In the genomic region with DNA sequence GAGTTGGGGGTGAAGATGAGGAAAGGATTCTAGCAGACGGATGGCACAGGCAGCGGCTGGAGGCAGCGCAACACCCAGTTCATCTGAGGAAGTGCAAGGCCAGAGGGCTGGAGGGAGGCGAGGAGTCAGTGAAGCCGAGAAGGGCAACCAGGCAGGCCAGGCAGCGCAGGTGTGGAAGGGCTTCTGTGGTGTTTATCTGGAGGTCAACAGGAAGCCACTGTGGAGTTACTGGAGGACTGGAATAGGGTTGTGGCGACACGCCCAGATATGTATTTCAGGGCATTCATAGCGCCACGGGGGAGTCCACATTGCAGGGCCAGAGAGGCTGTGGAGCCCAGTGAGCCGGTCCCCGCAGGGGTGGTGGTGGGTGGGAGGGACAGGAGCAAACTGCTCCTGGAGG, we compare ENCODE assay signal across 17 cellular contexts.
DNase-seq lines count a peak whose midpoint lies in the region; ATAC-seq and TF ChIP-seq lines count a peak whose summit lies in the region.
"Had no signal": no experiment of that assay in that cellular context is flagged by ENCODE, and none has a peak within 500 bp of the region (broad histone marks: within the 10 kb centered on the region; RNA-seq: fewer than 3 reads in every experiment).

No MANE protein-coding gene starts in this region.

- H4K20me1 ChIP-seq in GM23338 (replicated peaks; ENCODE audit: insufficient read depth) (no peaks in the 10 kb centered on the region), osteoblast (ENCODE audit: insufficient read depth, low read length) (no peaks in the 10 kb centered on the region)

- H3K79me2 ChIP-seq in GM23338 (replicated peaks; ENCODE audit: insufficient read depth) = no peaks in the 10 kb centered on the region
- no peaks in the 10 kb centered on the region for H3K79me2 ChIP-seq in osteoblast (ENCODE audit: insufficient read depth, low read length)

- H3K4me1 Mint-ChIP-seq in GM23338 = peaks cover 45% of the 10 kb centered on the region
- H3K4me1 Mint-ChIP-seq: CD4-positive, alpha-beta memory T cell had no signal

- H3K36me3 Mint-ChIP-seq in GM23338 (ENCODE audit: low read depth) = no peaks in the 10 kb centered on the region
- H3K36me3 Mint-ChIP-seq: CD4-positive, alpha-beta memory T cell had no signal

- H3K27ac ChIP-seq in GM23338 (ENCODE audit: low read depth) (no peak overlapping the region), right atrium auricular region (peak overlapping the region; percentile 26 to 57), osteoblast (ENCODE audit: low read depth, low read length) (no peak overlapping the region)
- H3K27ac ChIP-seq: A549, GM23248 had no signal

- no peaks in the 10 kb centered on the region for H3F3A ChIP-seq in GM23338 (replicated peaks; ENCODE audit: low read depth)

- H3K27me3 Mint-ChIP-seq in GM23338 (ENCODE audit: insufficient read depth, low read depth, poor library complexity) = peaks cover 8% of the 10 kb centered on the region

- ATAC-seq in GM23338 = peak; percentile 9; the same call in 1 of the 3 replicates
- no peak for ATAC-seq in esophagus mucosa
- ATAC-seq: A549 had no signal

- no peak; a peak in 1 of 4 replicates for TF ChIP-seq CTCF in GM23338 (conservative IDR thresholded peaks at IDR 0.05; ENCODE audit: low read depth in 2 of 2)
- no peak for TF ChIP-seq CTCF in choroid plexus epithelial cell (conservative IDR thresholded peaks at IDR 0.05; ENCODE audit: low read depth, low read length)
- no peak for TF ChIP-seq CTCF in right atrium auricular region (IDR thresholded peaks at IDR 0.05)
- no peak for TF ChIP-seq CTCF in osteoblast (IDR thresholded peaks at IDR 0.05; ENCODE audit: extremely low read depth, low read depth, low read length)

- H3K27me3 ChIP-seq in GM23338 (ENCODE audit: insufficient read depth) (no peaks in the 10 kb centered on the region), right atrium auricular region (no peaks in the 10 kb centered on the region), osteoblast (ENCODE audit: insufficient read depth, low read length) (peaks cover 22% of the 10 kb centered on the region)

- peaks cover 8% of the 10 kb centered on the region; the same call in 1 of the 2 replicates for H3K9me2 ChIP-seq in GM23338 (ENCODE audit: insufficient read depth)

- no peaks in the 10 kb centered on the region for H3K9me3 Mint-ChIP-seq in GM23338
- H3K9me3 Mint-ChIP-seq: CD4-positive, alpha-beta memory T cell had no signal

- H3K4me3 ChIP-seq in GM23338 (no peak overlapping the region), choroid plexus epithelial cell (ENCODE audit: low read depth, low read length) (no peak overlapping the region), right atrium auricular region (no peak overlapping the region), osteoblast (ENCODE audit: insufficient read depth, low read length) (no peak overlapping the region)
- H3K4me3 ChIP-seq: A549, GM23248 had no signal

- H3K36me3 ChIP-seq in GM23338 (ENCODE audit: insufficient read depth) = no peaks in the 10 kb centered on the region
- no peaks in the 10 kb centered on the region for H3K36me3 ChIP-seq in right atrium auricular region
- no peaks in the 10 kb centered on the region for H3K36me3 ChIP-seq in osteoblast (ENCODE audit: insufficient read depth, low read length)

- H3K9me3 ChIP-seq in right atrium auricular region (no peaks in the 10 kb centered on the region), osteoblast (ENCODE audit: low read depth, low read length) (no peaks in the 10 kb centered on the region)
- H3K9me3 ChIP-seq: A549 had no signal

- H2AFZ ChIP-seq in GM23338 (no peak overlapping the region), osteoblast (ENCODE audit: low read length) (peak overlapping the region; percentile 56)
- H2AFZ ChIP-seq: GM23248 had no signal

- no peak overlapping the region for H3K4me3 Mint-ChIP-seq in GM23338
- H3K4me3 Mint-ChIP-seq: CD4-positive, alpha-beta memory T cell had no signal

- no peak overlapping the region for H3K4me2 ChIP-seq in GM23338
- H3K4me2 ChIP-seq in osteoblast (ENCODE audit: insufficient read depth, low read length) = no peak overlapping the region
- H3K4me2 ChIP-seq: A549 had no signal

- H3K4me1 ChIP-seq in GM23338 (ENCODE audit: insufficient read depth) = peaks cover 23% of the 10 kb centered on the region
- H3K4me1 ChIP-seq in right atrium auricular region = peaks cover 0 to 14% of the 10 kb centered on the region in 2 donors
- H3K4me1 ChIP-seq in osteoblast (ENCODE audit: insufficient read depth, low read length) = no peaks in the 10 kb centered on the region
- H3K4me1 ChIP-seq: A549 had no signal

- H3K27ac Mint-ChIP-seq in GM23338 = no peak overlapping the region
- H3K27ac Mint-ChIP-seq: CD4-positive, alpha-beta memory T cell had no signal

- DNase-seq in GM23338 (ENCODE audit: low spot score) (no peak), choroid plexus epithelial cell (ENCODE audit: low read depth) (peak; percentile 13), right atrium auricular region (ENCODE audit: low spot score) (no peak), osteoblast (ENCODE audit: insufficient read length, low spot score, missing footprints) (no peak), CD1c-positive myeloid dendritic cell (ENCODE audit: extremely low spot score) (no peak), NCI-H345 (lab: John Stamatoyannopoulos, UW) (no peak)
- DNase-seq in stimulated activated CD4-positive, alpha-beta T cell treated with anti-CD3 and anti-CD28 coated beads, Interleukin-4, amount 100 ng/mL, for 24 hours = no peak
- DNase-seq: CD4-positive, alpha-beta memory T cell; DND-41; GDM1; GM23248; MV-4-11; NCI-H1417 treated with DMSO at 0.1 percent for 48 hours; NCI-H2081; NCI-H526 treated with DMSO at 0.1 percent for 48 hours had no signal

TF ChIP-seq in GM23338, 12 proteins besides CTCF, POLR2A, EP300 and RAD21 (continues in another document):
- TF ChIP-seq, protein P1, sequence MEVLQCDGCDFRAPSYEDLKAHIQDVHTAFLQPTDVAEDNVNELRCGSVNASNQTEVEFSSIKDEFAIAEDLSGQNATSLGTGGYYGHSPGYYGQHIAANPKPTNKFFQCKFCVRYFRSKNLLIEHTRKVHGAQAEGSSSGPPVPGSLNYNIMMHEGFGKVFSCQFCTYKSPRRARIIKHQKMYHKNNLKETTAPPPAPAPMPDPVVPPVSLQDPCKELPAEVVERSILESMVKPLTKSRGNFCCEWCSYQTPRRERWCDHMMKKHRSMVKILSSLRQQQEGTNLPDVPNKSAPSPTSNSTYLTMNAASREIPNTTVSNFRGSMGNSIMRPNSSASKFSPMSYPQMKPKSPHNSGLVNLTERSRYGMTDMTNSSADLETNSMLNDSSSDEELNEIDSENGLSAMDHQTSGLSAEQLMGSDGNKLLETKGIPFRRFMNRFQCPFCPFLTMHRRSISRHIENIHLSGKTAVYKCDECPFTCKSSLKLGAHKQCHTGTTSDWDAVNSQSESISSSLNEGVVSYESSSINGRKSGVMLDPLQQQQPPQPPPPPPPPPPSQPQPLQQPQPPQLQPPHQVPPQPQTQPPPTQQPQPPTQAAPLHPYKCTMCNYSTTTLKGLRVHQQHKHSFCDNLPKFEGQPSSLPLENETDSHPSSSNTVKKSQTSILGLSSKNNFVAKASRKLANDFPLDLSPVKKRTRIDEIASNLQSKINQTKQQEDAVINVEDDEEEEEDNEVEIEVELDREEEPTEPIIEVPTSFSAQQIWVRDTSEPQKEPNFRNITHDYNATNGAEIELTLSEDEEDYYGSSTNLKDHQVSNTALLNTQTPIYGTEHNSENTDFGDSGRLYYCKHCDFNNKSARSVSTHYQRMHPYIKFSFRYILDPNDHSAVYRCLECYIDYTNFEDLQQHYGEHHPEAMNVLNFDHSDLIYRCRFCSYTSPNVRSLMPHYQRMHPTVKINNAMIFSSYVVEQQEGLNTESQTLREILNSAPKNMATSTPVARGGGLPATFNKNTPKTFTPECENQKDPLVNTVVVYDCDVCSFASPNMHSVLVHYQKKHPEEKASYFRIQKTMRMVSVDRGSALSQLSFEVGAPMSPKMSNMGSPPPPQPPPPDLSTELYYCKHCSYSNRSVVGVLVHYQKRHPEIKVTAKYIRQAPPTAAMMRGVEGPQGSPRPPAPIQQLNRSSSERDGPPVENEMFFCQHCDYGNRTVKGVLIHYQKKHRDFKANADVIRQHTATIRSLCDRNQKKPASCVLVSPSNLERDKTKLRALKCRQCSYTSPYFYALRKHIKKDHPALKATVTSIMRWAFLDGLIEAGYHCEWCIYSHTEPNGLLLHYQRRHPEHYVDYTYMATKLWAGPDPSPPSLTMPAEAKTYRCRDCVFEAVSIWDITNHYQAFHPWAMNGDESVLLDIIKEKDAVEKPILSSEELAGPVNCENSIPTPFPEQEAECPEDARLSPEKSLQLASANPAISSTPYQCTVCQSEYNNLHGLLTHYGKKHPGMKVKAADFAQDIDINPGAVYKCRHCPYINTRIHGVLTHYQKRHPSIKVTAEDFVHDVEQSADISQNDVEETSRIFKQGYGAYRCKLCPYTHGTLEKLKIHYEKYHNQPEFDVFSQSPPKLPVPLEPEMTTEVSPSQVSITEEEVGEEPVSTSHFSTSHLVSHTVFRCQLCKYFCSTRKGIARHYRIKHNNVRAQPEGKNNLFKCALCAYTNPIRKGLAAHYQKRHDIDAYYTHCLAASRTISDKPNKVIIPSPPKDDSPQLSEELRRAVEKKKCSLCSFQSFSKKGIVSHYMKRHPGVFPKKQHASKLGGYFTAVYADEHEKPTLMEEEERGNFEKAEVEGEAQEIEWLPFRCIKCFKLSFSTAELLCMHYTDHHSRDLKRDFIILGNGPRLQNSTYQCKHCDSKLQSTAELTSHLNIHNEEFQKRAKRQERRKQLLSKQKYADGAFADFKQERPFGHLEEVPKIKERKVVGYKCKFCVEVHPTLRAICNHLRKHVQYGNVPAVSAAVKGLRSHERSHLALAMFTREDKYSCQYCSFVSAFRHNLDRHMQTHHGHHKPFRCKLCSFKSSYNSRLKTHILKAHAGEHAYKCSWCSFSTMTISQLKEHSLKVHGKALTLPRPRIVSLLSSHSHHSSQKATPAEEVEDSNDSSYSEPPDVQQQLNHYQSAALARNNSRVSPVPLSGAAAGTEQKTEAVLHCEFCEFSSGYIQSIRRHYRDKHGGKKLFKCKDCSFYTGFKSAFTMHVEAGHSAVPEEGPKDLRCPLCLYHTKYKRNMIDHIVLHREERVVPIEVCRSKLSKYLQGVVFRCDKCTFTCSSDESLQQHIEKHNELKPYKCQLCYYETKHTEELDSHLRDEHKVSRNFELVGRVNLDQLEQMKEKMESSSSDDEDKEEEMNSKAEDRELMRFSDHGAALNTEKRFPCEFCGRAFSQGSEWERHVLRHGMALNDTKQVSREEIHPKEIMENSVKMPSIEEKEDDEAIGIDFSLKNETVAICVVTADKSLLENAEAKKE (CRISPR knock-in tag; IDR thresholded peaks at IDR 0.05) = no peak

Comparison
In these comparisons a context has a peak if more than half of its experiments do, and no peak if none do; other contexts are left out.
1. H3K27ac ChIP-seq: peak in right atrium auricular region (2 of 2); none in GM23338 (single experiment) and osteoblast (single experiment).